14 cellular contexts compared by ENCODE assay signal in genomic region chr11:43947003-43947500, GRCh38. TPM values are rescaled to one million over a fixed set of nuclear protein-coding genes. Genes with fewer than 3 reads are reported as not detected.
DNase-seq lines count a peak whose midpoint lies in the region; ATAC-seq, FAIRE-seq and TF ChIP-seq lines count a peak whose summit lies in the region.
"Had no signal": no experiment of that assay in that cellular context is flagged by ENCODE, and none has a peak within 500 bp of the region (broad histone marks: within the 10 kb centered on the region; RNA-seq: fewer than 3 reads in every experiment).

No MANE protein-coding gene starts in this region.

- no peak for FAIRE-seq in astrocyte (lab: Jason Lieb, UNC)
- FAIRE-seq: endometrium had no signal

- H3K79me1 ChIP-seq in IMR-90 (ENCODE audit: low read depth in 1 of 2, low read length in 2 of 2), result no peaks in the 10 kb centered on the region

- no peaks in the 10 kb centered on the region for H3K9me1 ChIP-seq in IMR-90 (ENCODE audit: insufficient read depth, low read length)

- H2BK15ac ChIP-seq in IMR-90 (ENCODE audit: low read depth, low read length), result no peak overlapping the region

- TF ChIP-seq CTCF in AG09309 (IDR thresholded peaks at IDR 0.05; ENCODE audit: control insufficient read depth, insufficient read depth, low read depth, low read length, missing control alignments) (peak; percentile 42), IMR-90 (conservative IDR thresholded peaks at IDR 0.05; ENCODE audit: low read depth, low read length) (peak; percentile 48), astrocyte (IDR thresholded peaks at IDR 0.05; ENCODE audit: insufficient read depth, low read depth, low read length) (peak; percentile 11), kidney epithelial cell (IDR thresholded peaks at IDR 0.05; ENCODE audit: insufficient read depth, low read length, poor library complexity, severe bottlenecking) (peak; percentile 36), Calu3 (IDR thresholded peaks at IDR 0.05; ENCODE audit: unreplicated experiment) (no peak)

- H2BK5ac ChIP-seq in IMR-90 (ENCODE audit: low read depth, low read length, poor library complexity, severe bottlenecking), result no peak overlapping the region

- no peak overlapping the region for H3K9ac ChIP-seq in IMR-90 (ENCODE audit: low read depth, low read length)
- H3K9ac ChIP-seq in astrocyte (ENCODE audit: low read length), result no peak overlapping the region

- H3K9me3 ChIP-seq in IMR-90 (ENCODE audit: control insufficient read depth, insufficient read depth, low read length) (peaks cover 3% of the 10 kb centered on the region), astrocyte (ENCODE audit: insufficient read depth, low read depth, low read length) (no peaks in the 10 kb centered on the region)
- H3K9me3 ChIP-seq: neutrophil had no signal

- H2BK120ac ChIP-seq in IMR-90 (ENCODE audit: low read depth, low read length), result no peak overlapping the region

- no peak overlapping the region for H4K8ac ChIP-seq in IMR-90 (ENCODE audit: low read depth in 2 of 2, low read length in 2 of 2)

- H3K4ac ChIP-seq in IMR-90 (ENCODE audit: low read depth, low read length), result no peak overlapping the region

- H4K20me1 ChIP-seq in IMR-90 (ENCODE audit: insufficient read depth, low read length) (peaks cover 7% of the 10 kb centered on the region; the same call in 1 of the 2 replicates), astrocyte (ENCODE audit: insufficient read depth, low read length) (peaks cover 10% of the 10 kb centered on the region)

- H2AK5ac ChIP-seq in IMR-90 (ENCODE audit: low read depth, low read length), result no peak overlapping the region

- peaks cover 2% of the 10 kb centered on the region for H3K9me3 Mint-ChIP-seq in astrocyte (ENCODE audit: unreplicated experiment)
- H3K9me3 Mint-ChIP-seq in Calu3 (ENCODE audit: low read depth, unreplicated experiment), result no peaks in the 10 kb centered on the region
- H3K9me3 Mint-ChIP-seq: stimulated activated naive B cell treated with anti-CD40 and anti-IgM and Interleukin-4, amounts not matched to agents 10 μg/mL and 1 μg/mL and 100 μg/mL, for 72 hours had no signal

- H2AFZ ChIP-seq in IMR-90 (replicated peaks; ENCODE audit: low read length, poor library complexity) (no peak overlapping the region), astrocyte (ENCODE audit: low read depth, low read length) (no peak overlapping the region)

- BruUV-seq in IMR-90 (replicated peaks; lab: Mats Ljungman, UMichigan) (no TSS peak), Calu3 (replicated peaks; lab: Mats Ljungman, UMichigan) (no TSS peak)

- H3K27me3 Mint-ChIP-seq in astrocyte (ENCODE audit: low read depth, unreplicated experiment), result peaks cover 36% of the 10 kb centered on the region
- H3K27me3 Mint-ChIP-seq in Calu3 (ENCODE audit: unreplicated experiment), result peaks cover 58% of the 10 kb centered on the region

- no peak overlapping the region for H3K18ac ChIP-seq in IMR-90 (ENCODE audit: low read depth, low read length)

- in situ Hi-C loops in IMR-90 (cut with MboI; ENCODE audit: low sequenced_read_pairs), result loop anchor here (5.0 kb wide), 1 partner anchor 55 kb away; no protein-coding TSS in a partner anchor

- POLR2A ChIA-PET in IMR-90 (lab: Charles Lee; ENCODE audit: unreplicated experiment), result no interaction called here

- no peak overlapping the region for H2BK20ac ChIP-seq in IMR-90 (ENCODE audit: low read depth, low read length)

- H3K4me2 ChIP-seq in IMR-90 (ENCODE audit: low read depth, low read length) (no peak overlapping the region), astrocyte (ENCODE audit: low read length) (no peak overlapping the region)

- no peak overlapping the region for H3K4me3 Mint-ChIP-seq in astrocyte (ENCODE audit: unreplicated experiment)
- H3K4me3 Mint-ChIP-seq in Calu3 (ENCODE audit: low read depth, unreplicated experiment), result no peak overlapping the region
- H3K4me3 Mint-ChIP-seq: stimulated activated naive B cell treated with anti-CD40 and anti-IgM and Interleukin-4, amounts not matched to agents 10 μg/mL and 1 μg/mL and 100 μg/mL, for 72 hours had no signal

- CTCF ChIA-PET in IMR-90 (lab: Yijun Ruan, JAX), result interaction anchor here (0.5 to 1.2 kb wide), 6 partner anchors 47 to 623 kb away, joined by 3 to 6 read pairs (median 3); no protein-coding TSS in a partner anchor
- CTCF ChIA-PET in Calu3 (lab: Charles Lee), result interaction anchor here (0.7 kb wide), 1 partner anchor 76 kb away, joined by 3 read pairs; no protein-coding TSS in a partner anchor

- H3K36me3 ChIP-seq in IMR-90 (ENCODE audit: control insufficient read depth, insufficient read depth, low read length) (no peaks in the 10 kb centered on the region), astrocyte (ENCODE audit: insufficient read depth, low read length) (no peaks in the 10 kb centered on the region), kidney epithelial cell (ENCODE audit: control insufficient read depth, insufficient read depth, low read length) (no peaks in the 10 kb centered on the region)
- H3K36me3 ChIP-seq: neutrophil had no signal

- no peak for TF ChIP-seq POLR2A in IMR-90 (IDR thresholded peaks at IDR 0.05; ENCODE audit: low read depth, low read length)

- H3K27ac Mint-ChIP-seq in astrocyte (ENCODE audit: unreplicated experiment) (no peak overlapping the region), Calu3 (ENCODE audit: unreplicated experiment) (no peak overlapping the region)
- H3K27ac Mint-ChIP-seq: stimulated activated naive B cell treated with anti-CD40 and anti-IgM and Interleukin-4, amounts not matched to agents 10 μg/mL and 1 μg/mL and 100 μg/mL, for 72 hours had no signal

- no peak overlapping the region for H3K14ac ChIP-seq in IMR-90 (replicated peaks; ENCODE audit: low read depth, low read length)

- DNase-seq in AG09309 (ENCODE audit: low read depth) (no peak), IMR-90 (peak; percentile 47), astrocyte (ENCODE audit: low read depth) (no peak), kidney epithelial cell (ENCODE audit: low read depth) (no peak), Calu3 (no peak)
- DNase-seq: GDM1; GOT3; NCI-H2081 treated with DMSO at 0.1 percent for 48 hours; stimulated activated naive B cell treated with anti-CD40 and anti-IgM and Interleukin-4, amounts not matched to agents 10 μg/mL and 1 μg/mL and 100 μg/mL, for 72 hours had no signal

- no peak overlapping the region for H3K4me3 ChIP-seq in AG09309 (ENCODE audit: control insufficient read depth, low read depth, low read length)
- H3K4me3 ChIP-seq in IMR-90 (ENCODE audit: insufficient read depth, low read depth, low read length), result no peak overlapping the region
- H3K4me3 ChIP-seq in astrocyte (ENCODE audit: insufficient read depth, low read depth, low read length), result no peak overlapping the region
- H3K4me3 ChIP-seq in kidney epithelial cell (ENCODE audit: low read depth, low read length), result no peak overlapping the region

- H3K27ac ChIP-seq in IMR-90 (ENCODE audit: insufficient read depth, low read length) (no peak overlapping the region), astrocyte (ENCODE audit: low read depth, low read length) (no peak overlapping the region)
- H3K27ac ChIP-seq: neutrophil had no signal

- ATAC-seq in IMR-90 (ENCODE audit: low read depth), result peak; percentile 15
- ATAC-seq in GM21737 (IDR thresholded peaks at IDR 0.05; ENCODE audit: unreplicated experiment), result no peak
- ATAC-seq in GM18867 (IDR thresholded peaks at IDR 0.05; ENCODE audit: unreplicated experiment), result no peak
- no peak for ATAC-seq in HG02759 (IDR thresholded peaks at IDR 0.05; ENCODE audit: unreplicated experiment)
- ATAC-seq: stimulated activated naive B cell treated with anti-CD40 and anti-IgM and Interleukin-4, amounts not matched to agents 10 μg/mL and 1 μg/mL and 100 μg/mL, for 72 hours had no signal

- dilution Hi-C loops in IMR-90 (cut with HindIII; ENCODE audit: low sequenced_read_pairs, unreplicated experiment), result no loop called here

- H3K27me3 ChIP-seq in IMR-90 (ENCODE audit: control insufficient read depth, insufficient read depth, low read length) (peaks cover 51% of the 10 kb centered on the region), astrocyte (ENCODE audit: insufficient read depth, low read length) (peaks cover 37% of the 10 kb centered on the region), kidney epithelial cell (ENCODE audit: control insufficient read depth, insufficient read depth, low read length) (peaks cover 53% of the 10 kb centered on the region)

- H4K5ac ChIP-seq in IMR-90 (ENCODE audit: low read depth, low read length), result no peak overlapping the region

- no peak overlapping the region for H3K23ac ChIP-seq in IMR-90 (ENCODE audit: low read depth, low read length)

- H2AK9ac ChIP-seq in IMR-90 (replicated peaks; ENCODE audit: low read depth, low read length, poor library complexity), result no peak overlapping the region

- intact Hi-C loops in IMR-90 (cut with micrococcal nuclease), result no loop called here
- intact Hi-C loops in Calu3 (cut with micrococcal nuclease; ENCODE audit: unreplicated experiment), result no loop called here

- no peaks in the 10 kb centered on the region for H3K79me2 ChIP-seq in astrocyte (ENCODE audit: insufficient read depth, low read length)

- no peak overlapping the region for H4K91ac ChIP-seq in IMR-90 (ENCODE audit: insufficient read depth, low read depth, low read length)

- H3K4me1 Mint-ChIP-seq in astrocyte (ENCODE audit: low read depth, unreplicated experiment) (peaks cover 5% of the 10 kb centered on the region), Calu3 (ENCODE audit: low read depth, unreplicated experiment) (peaks cover 34% of the 10 kb centered on the region)

- no peak overlapping the region for H3K56ac ChIP-seq in IMR-90 (ENCODE audit: extremely low read depth, insufficient read depth, low read length)

- WGBS in IMR-90 (ENCODE audit: extremely low coverage in 2 of 2, insufficient read length in 1 of 2), 2 experiments, result 7% methylated on average over 3 of the region's 9 CpGs; no CpG with 5 or more reads in 1 of the 2 experiments

- H3K4me1 ChIP-seq in IMR-90 (ENCODE audit: control insufficient read depth, insufficient read depth, low read length) (peaks cover 5% of the 10 kb centered on the region; the same call in 1 of the 2 replicates), astrocyte (ENCODE audit: insufficient read depth, low read length) (peaks cover 15% of the 10 kb centered on the region)

- H3K36me3 Mint-ChIP-seq in astrocyte (ENCODE audit: low read depth, unreplicated experiment) (no peaks in the 10 kb centered on the region), Calu3 (ENCODE audit: insufficient read depth, unreplicated experiment) (peaks cover 7% of the 10 kb centered on the region)

- TF ChIP-seq RAD21 in IMR-90 (IDR thresholded peaks at IDR 0.05; ENCODE audit: low read length), result peak; percentile 40

TF ChIP-seq in IMR-90, 13 proteins besides CTCF, POLR2A, EP300 and RAD21 (continues in another document):
- no peak for TF ChIP-seq MAFK (IDR thresholded peaks at IDR 0.05; ENCODE audit: low read depth, low read length)

RNA-seq across cellular contexts. Expression of gene C11orf96, which starts 4.6 kb away (rescaled TPM):
- 0.18 and 0.56 TPM in 2 replicates for total RNA-seq in IMR-90 (2012; rRNA removed)
- 0.97 and 2.7 TPM in 2 replicates for polyA plus RNA-seq in IMR-90 (2012; rRNA removed)
- 7.3 and 58.4 TPM in 2 replicates for polyA plus RNA-seq in IMR-90 (2012; cell fraction: cytosol; rRNA removed)
- polyA plus RNA-seq in IMR-90 (2012; cell fraction: nucleus; rRNA removed; ENCODE audit: low replicate concordance), result 43.6 and 63.1 TPM in 2 replicates
- 1.8 and 3.1 TPM in 2 replicates for total RNA-seq in astrocyte
- 13.7 and 14.0 TPM in 2 replicates for total RNA-seq in kidney epithelial cell
- 0.38 TPM in 1 of 2 replicates, not detected in the other for total RNA-seq in Calu3 (2022)
